1 cellular context compared by ENCODE assay signal in the genomic region with DNA sequence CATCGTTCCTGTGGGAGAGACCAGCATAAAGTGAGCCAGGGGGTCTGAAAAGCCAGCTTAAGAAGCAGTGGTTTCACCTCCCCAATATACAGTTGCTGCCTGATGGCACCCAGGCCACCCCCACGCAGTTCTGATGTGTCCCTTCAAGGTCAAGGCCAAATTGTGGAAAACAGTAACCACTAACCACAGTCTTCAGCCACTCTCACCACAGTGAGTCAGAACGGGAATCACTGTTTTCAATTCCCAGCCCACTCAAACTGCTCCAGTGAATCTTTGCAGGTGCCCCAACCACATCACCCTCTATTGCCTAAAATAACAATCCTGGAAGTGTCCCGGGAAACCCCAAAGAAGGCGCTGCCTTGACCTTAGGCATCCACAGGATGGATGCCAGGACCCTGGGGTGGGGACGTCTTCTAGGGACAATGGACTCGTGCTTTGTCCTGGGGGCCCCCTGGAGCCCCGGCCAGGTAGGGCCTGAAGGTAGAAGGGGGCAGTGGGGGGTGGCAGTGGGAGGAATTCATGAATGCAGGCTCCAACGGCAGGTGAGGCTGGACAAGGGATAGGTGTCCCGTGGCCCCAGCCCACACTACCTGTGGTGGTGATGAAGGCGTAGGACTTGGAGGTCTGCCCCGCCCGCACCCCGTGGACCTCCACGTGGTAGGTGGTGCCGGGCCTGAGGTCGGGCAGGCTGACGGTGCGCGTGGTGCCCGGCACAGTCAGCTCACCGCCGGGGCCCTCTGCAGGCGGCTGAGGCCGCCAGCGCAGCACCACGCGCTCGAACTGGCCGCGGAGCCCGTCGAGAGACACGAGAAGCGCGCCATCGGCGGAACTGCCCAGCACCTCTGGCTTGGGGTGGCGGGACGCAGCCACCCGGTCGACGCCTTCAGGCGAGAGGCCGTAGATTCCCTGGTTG.
TF ChIP-seq lines count a peak whose summit lies in the region.

No MANE protein-coding gene starts in this region.

TF ChIP-seq in GM12878, 131 proteins besides CTCF, POLR2A, EP300 and RAD21:
- TF ChIP-seq STAT1 (conservative IDR thresholded peaks at IDR 0.05): no peak
- peak; percentile 91 for TF ChIP-seq TBL1XR1 (IDR thresholded peaks at IDR 0.05; ENCODE audit: low read depth, low read length)
- peak; percentile 8 for TF ChIP-seq SP1 (IDR thresholded peaks at IDR 0.05; ENCODE audit: low read depth, low read length)
- no peak for TF ChIP-seq RB1 (IDR thresholded peaks at IDR 0.05; ENCODE audit: borderline replicate concordance)
- TF ChIP-seq MEF2B (IDR thresholded peaks at IDR 0.05; ENCODE audit: partially characterized antibody, poor library complexity, severe bottlenecking): peak; percentile 35
- TF ChIP-seq JUND (IDR thresholded peaks at IDR 0.05; ENCODE audit: low read depth, low read length): peak; percentile 58; the same call in 1 of the 2 replicates
- peak; percentile 62; the same call in 1 of the 2 replicates for TF ChIP-seq TCF3 (IDR thresholded peaks at IDR 0.05; ENCODE audit: borderline replicate concordance, insufficient read depth, low read depth, low read length)
- peak; percentile 100 for TF ChIP-seq RUNX3 (IDR thresholded peaks at IDR 0.05; ENCODE audit: low read length)
- TF ChIP-seq EGR1 (IDR thresholded peaks at IDR 0.05; ENCODE audit: borderline replicate concordance in 1 of 2, low read depth in 2 of 2, low read length in 2 of 2): peak in 1 of 2 experiments; percentile 54; a peak in 2 of 3 replicates
- TF ChIP-seq GABPA (IDR thresholded peaks at IDR 0.05; ENCODE audit: low read depth): peak; percentile 56; the same call in 1 of the 2 replicates
- TF ChIP-seq TCF12 (IDR thresholded peaks at IDR 0.05; ENCODE audit: low read depth, low read length): 0 out of 2 replicates have a peak, but pooled peaks have one; percentile 58
- TF ChIP-seq BCL11A (IDR thresholded peaks at IDR 0.05; ENCODE audit: low read depth, low read length): peak; percentile 78; the same call in 1 of the 2 replicates
- no peak for TF ChIP-seq NRF1 (conservative IDR thresholded peaks at IDR 0.05; ENCODE audit: low read depth, low read length)
- 0 out of 2 replicates have a peak, but pooled peaks have one; percentile 50 for TF ChIP-seq CREB1 (IDR thresholded peaks at IDR 0.05; ENCODE audit: low read depth)
- TF ChIP-seq, protein P1, sequence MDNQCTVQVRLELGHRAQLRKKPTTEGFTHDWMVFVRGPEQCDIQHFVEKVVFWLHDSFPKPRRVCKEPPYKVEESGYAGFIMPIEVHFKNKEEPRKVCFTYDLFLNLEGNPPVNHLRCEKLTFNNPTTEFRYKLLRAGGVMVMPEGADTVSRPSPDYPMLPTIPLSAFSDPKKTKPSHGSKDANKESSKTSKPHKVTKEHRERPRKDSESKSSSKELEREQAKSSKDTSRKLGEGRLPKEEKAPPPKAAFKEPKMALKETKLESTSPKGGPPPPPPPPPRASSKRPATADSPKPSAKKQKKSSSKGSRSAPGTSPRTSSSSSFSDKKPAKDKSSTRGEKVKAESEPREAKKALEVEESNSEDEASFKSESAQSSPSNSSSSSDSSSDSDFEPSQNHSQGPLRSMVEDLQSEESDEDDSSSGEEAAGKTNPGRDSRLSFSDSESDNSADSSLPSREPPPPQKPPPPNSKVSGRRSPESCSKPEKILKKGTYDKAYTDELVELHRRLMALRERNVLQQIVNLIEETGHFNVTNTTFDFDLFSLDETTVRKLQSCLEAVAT (IDR thresholded peaks at IDR 0.05): peak; percentile 88
- TF ChIP-seq, protein P2, sequence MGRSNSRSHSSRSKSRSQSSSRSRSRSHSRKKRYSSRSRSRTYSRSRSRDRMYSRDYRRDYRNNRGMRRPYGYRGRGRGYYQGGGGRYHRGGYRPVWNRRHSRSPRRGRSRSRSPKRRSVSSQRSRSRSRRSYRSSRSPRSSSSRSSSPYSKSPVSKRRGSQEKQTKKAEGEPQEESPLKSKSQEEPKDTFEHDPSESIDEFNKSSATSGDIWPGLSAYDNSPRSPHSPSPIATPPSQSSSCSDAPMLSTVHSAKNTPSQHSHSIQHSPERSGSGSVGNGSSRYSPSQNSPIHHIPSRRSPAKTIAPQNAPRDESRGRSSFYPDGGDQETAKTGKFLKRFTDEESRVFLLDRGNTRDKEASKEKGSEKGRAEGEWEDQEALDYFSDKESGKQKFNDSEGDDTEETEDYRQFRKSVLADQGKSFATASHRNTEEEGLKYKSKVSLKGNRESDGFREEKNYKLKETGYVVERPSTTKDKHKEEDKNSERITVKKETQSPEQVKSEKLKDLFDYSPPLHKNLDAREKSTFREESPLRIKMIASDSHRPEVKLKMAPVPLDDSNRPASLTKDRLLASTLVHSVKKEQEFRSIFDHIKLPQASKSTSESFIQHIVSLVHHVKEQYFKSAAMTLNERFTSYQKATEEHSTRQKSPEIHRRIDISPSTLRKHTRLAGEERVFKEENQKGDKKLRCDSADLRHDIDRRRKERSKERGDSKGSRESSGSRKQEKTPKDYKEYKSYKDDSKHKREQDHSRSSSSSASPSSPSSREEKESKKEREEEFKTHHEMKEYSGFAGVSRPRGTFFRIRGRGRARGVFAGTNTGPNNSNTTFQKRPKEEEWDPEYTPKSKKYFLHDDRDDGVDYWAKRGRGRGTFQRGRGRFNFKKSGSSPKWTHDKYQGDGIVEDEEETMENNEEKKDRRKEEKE (IDR thresholded peaks at IDR 0.05): no peak
- TF ChIP-seq IRF4 (IDR thresholded peaks at IDR 0.05; ENCODE audit: low read depth, low read length): peak; percentile 94
- peak; percentile 89 to 93 for TF ChIP-seq IKZF2 (IDR thresholded peaks at IDR 0.05)
- TF ChIP-seq CEBPB (IDR thresholded peaks at IDR 0.05; ENCODE audit: borderline replicate concordance in 1 of 2, low read depth in 2 of 2, low read length in 2 of 2): peak in 1 of 2 experiments; percentile 90; a peak in 2 of 4 replicates
- TF ChIP-seq SMARCA5 (IDR thresholded peaks at IDR 0.05): no peak
- TF ChIP-seq PAX5 (IDR thresholded peaks at IDR 0.05; ENCODE audit: borderline replicate concordance, low read depth, low read length): peak; percentile 92; the same call in 1 of the 2 replicates
- TF ChIP-seq ETV6 (conservative IDR thresholded peaks at IDR 0.05 in 1 of 2, IDR thresholded peaks at IDR 0.05 in 1 of 2; ENCODE audit: borderline replicate concordance in 1 of 2, low read depth in 1 of 2): peak in 1 of 2 experiments; percentile 26; a peak in 1 of 4 replicates
- peak; percentile 80; the same call in 1 of the 2 replicates for TF ChIP-seq MEF2A (IDR thresholded peaks at IDR 0.05; ENCODE audit: insufficient read depth, low read depth, low read length)
- no peak for TF ChIP-seq CHD4 (IDR thresholded peaks at IDR 0.05)
- TF ChIP-seq ESRRA (IDR thresholded peaks at IDR 0.05; ENCODE audit: low read length): peak; percentile 85; the same call in 1 of the 2 replicates
- TF ChIP-seq NFIC (IDR thresholded peaks at IDR 0.05; ENCODE audit: low read depth, low read length): peak; percentile 95
- no peak for TF ChIP-seq NR2C2 (IDR thresholded peaks at IDR 0.05; ENCODE audit: borderline replicate concordance, control insufficient read depth, insufficient read length, low read depth)
- TF ChIP-seq, protein P3, sequence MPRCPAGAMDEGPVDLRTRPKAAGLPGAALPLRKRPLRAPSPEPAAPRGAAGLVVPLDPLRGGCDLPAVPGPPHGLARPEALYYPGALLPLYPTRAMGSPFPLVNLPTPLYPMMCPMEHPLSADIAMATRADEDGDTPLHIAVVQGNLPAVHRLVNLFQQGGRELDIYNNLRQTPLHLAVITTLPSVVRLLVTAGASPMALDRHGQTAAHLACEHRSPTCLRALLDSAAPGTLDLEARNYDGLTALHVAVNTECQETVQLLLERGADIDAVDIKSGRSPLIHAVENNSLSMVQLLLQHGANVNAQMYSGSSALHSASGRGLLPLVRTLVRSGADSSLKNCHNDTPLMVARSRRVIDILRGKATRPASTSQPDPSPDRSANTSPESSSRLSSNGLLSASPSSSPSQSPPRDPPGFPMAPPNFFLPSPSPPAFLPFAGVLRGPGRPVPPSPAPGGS (IDR thresholded peaks at IDR 0.05; ENCODE audit: borderline replicate concordance, insufficient read depth, low read depth, low read length, poor library complexity, severe bottlenecking): peak; percentile 46
- peak; percentile 98 for TF ChIP-seq CBFB (IDR thresholded peaks at IDR 0.05; ENCODE audit: low read depth)
- peak; percentile 89 for TF ChIP-seq IKZF1 (conservative IDR thresholded peaks at IDR 0.05)
- TF ChIP-seq EED (IDR thresholded peaks at IDR 0.05; ENCODE audit: low read depth): peak; percentile 98
- peak; percentile 81 for TF ChIP-seq JUNB (IDR thresholded peaks at IDR 0.05)
- TF ChIP-seq, protein P4, sequence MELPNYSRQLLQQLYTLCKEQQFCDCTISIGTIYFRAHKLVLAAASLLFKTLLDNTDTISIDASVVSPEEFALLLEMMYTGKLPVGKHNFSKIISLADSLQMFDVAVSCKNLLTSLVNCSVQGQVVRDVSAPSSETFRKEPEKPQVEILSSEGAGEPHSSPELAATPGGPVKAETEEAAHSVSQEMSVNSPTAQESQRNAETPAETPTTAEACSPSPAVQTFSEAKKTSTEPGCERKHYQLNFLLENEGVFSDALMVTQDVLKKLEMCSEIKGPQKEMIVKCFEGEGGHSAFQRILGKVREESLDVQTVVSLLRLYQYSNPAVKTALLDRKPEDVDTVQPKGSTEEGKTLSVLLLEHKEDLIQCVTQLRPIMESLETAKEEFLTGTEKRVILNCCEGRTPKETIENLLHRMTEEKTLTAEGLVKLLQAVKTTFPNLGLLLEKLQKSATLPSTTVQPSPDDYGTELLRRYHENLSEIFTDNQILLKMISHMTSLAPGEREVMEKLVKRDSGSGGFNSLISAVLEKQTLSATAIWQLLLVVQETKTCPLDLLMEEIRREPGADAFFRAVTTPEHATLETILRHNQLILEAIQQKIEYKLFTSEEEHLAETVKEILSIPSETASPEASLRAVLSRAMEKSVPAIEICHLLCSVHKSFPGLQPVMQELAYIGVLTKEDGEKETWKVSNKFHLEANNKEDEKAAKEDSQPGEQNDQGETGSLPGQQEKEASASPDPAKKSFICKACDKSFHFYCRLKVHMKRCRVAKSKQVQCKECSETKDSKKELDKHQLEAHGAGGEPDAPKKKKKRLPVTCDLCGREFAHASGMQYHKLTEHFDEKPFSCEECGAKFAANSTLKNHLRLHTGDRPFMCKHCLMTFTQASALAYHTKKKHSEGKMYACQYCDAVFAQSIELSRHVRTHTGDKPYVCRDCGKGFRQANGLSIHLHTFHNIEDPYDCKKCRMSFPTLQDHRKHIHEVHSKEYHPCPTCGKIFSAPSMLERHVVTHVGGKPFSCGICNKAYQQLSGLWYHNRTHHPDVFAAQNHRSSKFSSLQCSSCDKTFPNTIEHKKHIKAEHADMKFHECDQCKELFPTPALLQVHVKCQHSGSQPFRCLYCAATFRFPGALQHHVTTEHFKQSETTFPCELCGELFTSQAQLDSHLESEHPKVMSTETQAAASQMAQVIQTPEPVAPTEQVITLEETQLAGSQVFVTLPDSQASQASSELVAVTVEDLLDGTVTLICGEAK (IDR thresholded peaks at IDR 0.05; ENCODE audit: borderline replicate concordance): no peak
- TF ChIP-seq, protein P5, sequence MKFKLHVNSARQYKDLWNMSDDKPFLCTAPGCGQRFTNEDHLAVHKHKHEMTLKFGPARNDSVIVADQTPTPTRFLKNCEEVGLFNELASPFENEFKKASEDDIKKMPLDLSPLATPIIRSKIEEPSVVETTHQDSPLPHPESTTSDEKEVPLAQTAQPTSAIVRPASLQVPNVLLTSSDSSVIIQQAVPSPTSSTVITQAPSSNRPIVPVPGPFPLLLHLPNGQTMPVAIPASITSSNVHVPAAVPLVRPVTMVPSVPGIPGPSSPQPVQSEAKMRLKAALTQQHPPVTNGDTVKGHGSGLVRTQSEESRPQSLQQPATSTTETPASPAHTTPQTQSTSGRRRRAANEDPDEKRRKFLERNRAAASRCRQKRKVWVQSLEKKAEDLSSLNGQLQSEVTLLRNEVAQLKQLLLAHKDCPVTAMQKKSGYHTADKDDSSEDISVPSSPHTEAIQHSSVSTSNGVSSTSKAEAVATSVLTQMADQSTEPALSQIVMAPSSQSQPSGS (IDR thresholded peaks at IDR 0.05; ENCODE audit: low read length): peak; percentile 85
- TF ChIP-seq FOXM1 (IDR thresholded peaks at IDR 0.05; ENCODE audit: low read depth, low read length): peak; percentile 84; the same call in 1 of the 2 replicates
- 0 out of 2 replicates have a peak, but pooled peaks have one; percentile 20 for TF ChIP-seq GATAD2B (conservative IDR thresholded peaks at IDR 0.05; ENCODE audit: low read depth)
- peak; percentile 75 for TF ChIP-seq DPF2 (IDR thresholded peaks at IDR 0.05)
- TF ChIP-seq NR2F1 (conservative IDR thresholded peaks at IDR 0.05): peak; percentile 99
- peak; percentile 80; the same call in 1 of the 2 replicates for TF ChIP-seq ZBED1 (IDR thresholded peaks at IDR 0.05; ENCODE audit: borderline replicate concordance)
- no peak for TF ChIP-seq SPI1 (IDR thresholded peaks at IDR 0.05; ENCODE audit: borderline replicate concordance, insufficient read depth, low read depth, low read length)
- TF ChIP-seq MTA2 (IDR thresholded peaks at IDR 0.05; ENCODE audit: low read depth): peak; percentile 66
- TF ChIP-seq CREM (IDR thresholded peaks at IDR 0.05; ENCODE audit: low read depth): peak; percentile 71; the same call in 1 of the 2 replicates
- peak; percentile 74 to 86 for TF ChIP-seq BHLHE40 (IDR thresholded peaks at IDR 0.05; ENCODE audit: borderline replicate concordance in 1 of 2, low read depth in 2 of 2, low read length in 1 of 2)
- peak; percentile 90; the same call in 1 of the 2 replicates for TF ChIP-seq MTA3 (IDR thresholded peaks at IDR 0.05; ENCODE audit: borderline replicate concordance, low read length)
TF ChIP-seq in GM12878: peak in this region for 35.
